In genomic region chr9:128838338-128838737, GRCh38 we compare ENCODE assay signal across 20 cellular contexts. TPM values are rescaled to one million over a fixed set of nuclear protein-coding genes. Genes with fewer than 3 reads are reported as not detected.
DNase-seq lines count a peak whose midpoint lies in the region; ATAC-seq and TF ChIP-seq lines count a peak whose summit lies in the region.
"Had no signal": no experiment of that assay in that cellular context is flagged by ENCODE, and none has a peak within 500 bp of the region (broad histone marks: within the 10 kb centered on the region; RNA-seq: fewer than 3 reads in every experiment).

No MANE protein-coding gene starts in this region.

- no peaks in the 10 kb centered on the region for H3K9me3 ChIP-seq in ovary
- H3K9me3 ChIP-seq: A549; BLaER1 treated with 17β-estradiol and CSF1 and Interleukin-3, amounts not matched to agents 10 nM and 100 nM had no signal

- peaks cover 30% of the 10 kb centered on the region for H3K36me3 Mint-ChIP-seq in nephron progenitor cell (ENCODE audit: low read depth)

- H3K4me3 Mint-ChIP-seq in nephron progenitor cell, result no peak overlapping the region
- H3K4me3 Mint-ChIP-seq: CD8-positive, alpha-beta memory T cell; H9 had no signal

- no peaks in the 10 kb centered on the region for H3K4me1 ChIP-seq in ovary (ENCODE audit: insufficient read depth)
- H3K4me1 ChIP-seq: A549; BLaER1 treated with 17β-estradiol and CSF1 and Interleukin-3, amounts not matched to agents 10 nM and 100 nM had no signal

- no peak for ATAC-seq in HG03139 (IDR thresholded peaks at IDR 0.05; ENCODE audit: unreplicated experiment)
- ATAC-seq: A549, Panc1 had no signal

- no peaks in the 10 kb centered on the region for H3K9me3 Mint-ChIP-seq in nephron progenitor cell
- H3K9me3 Mint-ChIP-seq: CD8-positive, alpha-beta memory T cell; H9 had no signal

- peaks cover 17% of the 10 kb centered on the region for H3K4me1 Mint-ChIP-seq in nephron progenitor cell
- H3K4me1 Mint-ChIP-seq: CD8-positive, alpha-beta memory T cell; H9 had no signal

- H3K27me3 Mint-ChIP-seq in nephron progenitor cell (ENCODE audit: low read depth, poor library complexity), result peaks cover 2% of the 10 kb centered on the region
- H3K27me3 Mint-ChIP-seq: CD8-positive, alpha-beta memory T cell had no signal

- WGBS in ovary, 3 donors, result 76 to 77% (median 77%) methylated on average over 3 of the region's 3 CpGs

- H3K36me3 ChIP-seq in ovary, result no peaks in the 10 kb centered on the region

- DNase-seq in NCI-H2171 treated with DMSO at 0.1 percent for 48 hours (lab: John Stamatoyannopoulos, UW) (peak; percentile 31), NCI-H2171 (lab: John Stamatoyannopoulos, UW) (no peak), GM20000 (ENCODE audit: low spot score) (peak; percentile 6), SW480 (ENCODE audit: low spot score) (peak; percentile 93), nephron progenitor cell (no peak), ovary (no peak), iPS-NIHi11 (ENCODE audit: low spot score) (no peak)
- DNase-seq: CD8-positive, alpha-beta memory T cell; DND-41; H9; MV-4-11; NCI-H1694 treated with DMSO at 0.1 percent for 48 hours; NCI-H446 treated with DMSO at 0.1 percent for 48 hours; SHP77 had no signal

- intact Hi-C loops in ovary (cut with DNase I), result no loop called here

- H3K27me3 ChIP-seq in ovary, result no peaks in the 10 kb centered on the region
- H3K27me3 ChIP-seq: BLaER1 treated with 17β-estradiol and CSF1 and Interleukin-3, amounts not matched to agents 10 nM and 100 nM had no signal

- TF ChIP-seq CTCF in GM20000 (IDR thresholded peaks at IDR 0.05; ENCODE audit: extremely low read depth, missing control alignments), result no peak
- no peak for TF ChIP-seq CTCF in nephron progenitor cell (IDR thresholded peaks at IDR 0.05)
- no peak for TF ChIP-seq CTCF in ovary (IDR thresholded peaks at IDR 0.05)

- H3K4me3 ChIP-seq in ovary, result no peak overlapping the region
- H3K4me3 ChIP-seq: A549; BLaER1 treated with 17β-estradiol and CSF1 and Interleukin-3, amounts not matched to agents 10 nM and 100 nM; SK-N-MC had no signal

- no peak overlapping the region for H3K27ac ChIP-seq in ovary
- H3K27ac ChIP-seq: A549; BLaER1 treated with 17β-estradiol and CSF1 and Interleukin-3, amounts not matched to agents 10 nM and 100 nM; KMS-11; SK-N-MC had no signal

- H3K27ac Mint-ChIP-seq in nephron progenitor cell, result peak overlapping the region; percentile 81

- TF ChIP-seq EP300 in ovary (IDR thresholded peaks at IDR 0.05), result no peak

- no peak for TF ChIP-seq POLR2A in ovary (IDR thresholded peaks at IDR 0.05)

RNA-seq across cellular contexts. Expression of gene SPOUT1, which starts 8.7 kb away (rescaled TPM):
- 10 to 100 TPM; 10.7 to 47.9 (median 26.5) TPM for total RNA-seq in ovary
- polyA plus RNA-seq in ovary, result 10 to 100 TPM in 1 of 2 donors, 1 to 10 TPM in 1; 6.3 to 18.5 TPM

RNA-seq across cellular contexts. Expression of gene ENDOG, which starts 20.0 kb away (rescaled TPM):
- 10 to 100 TPM; 14.6 to 23.7 (median 20.3) TPM for total RNA-seq in ovary
- 10 to 100 TPM in 1 of 2 donors, 1 to 10 TPM in 1; 3.6 to 13.7 TPM for polyA plus RNA-seq in ovary

RNA-seq across cellular contexts. Expression of gene KYAT1, which starts 43.4 kb away (rescaled TPM):
- total RNA-seq in ovary, result 10 to 100 TPM in 1 of 7 donors, 1 to 10 TPM in 6; 4.6 to 10.2 (median 6.1) TPM
- polyA plus RNA-seq in ovary, result 1 to 10 TPM; 4.2 to 5.8 TPM

RNA-seq across cellular contexts. Expression of gene LRRC8A, which starts 43.6 kb away (rescaled TPM):
- total RNA-seq in ovary, result 10 to 100 TPM; 18.1 to 39.7 (median 26.4) TPM
- polyA plus RNA-seq in ovary, result 10 to 100 TPM; 21.2 to 28.5 TPM

RNA-seq across cellular contexts. Expression of gene TBC1D13, which starts 51.3 kb away (rescaled TPM):
- total RNA-seq in ovary, result 10 to 100 TPM; 10.7 to 31.1 (median 26.3) TPM
- polyA plus RNA-seq in ovary, result 10 to 100 TPM; 15.2 to 32.2 TPM

Comparison
In these comparisons a context has a peak if more than half of its experiments do, and no peak if none do; other contexts are left out.
1. DNase-seq: peak in NCI-H2171 treated with DMSO at 0.1 percent for 48 hours (single experiment), GM20000 (single experiment) and SW480 (single experiment); none in NCI-H2171 (single experiment), nephron progenitor cell (single experiment), ovary (0 of 5) and iPS-NIHi11 (single experiment).